In the genomic region with DNA sequence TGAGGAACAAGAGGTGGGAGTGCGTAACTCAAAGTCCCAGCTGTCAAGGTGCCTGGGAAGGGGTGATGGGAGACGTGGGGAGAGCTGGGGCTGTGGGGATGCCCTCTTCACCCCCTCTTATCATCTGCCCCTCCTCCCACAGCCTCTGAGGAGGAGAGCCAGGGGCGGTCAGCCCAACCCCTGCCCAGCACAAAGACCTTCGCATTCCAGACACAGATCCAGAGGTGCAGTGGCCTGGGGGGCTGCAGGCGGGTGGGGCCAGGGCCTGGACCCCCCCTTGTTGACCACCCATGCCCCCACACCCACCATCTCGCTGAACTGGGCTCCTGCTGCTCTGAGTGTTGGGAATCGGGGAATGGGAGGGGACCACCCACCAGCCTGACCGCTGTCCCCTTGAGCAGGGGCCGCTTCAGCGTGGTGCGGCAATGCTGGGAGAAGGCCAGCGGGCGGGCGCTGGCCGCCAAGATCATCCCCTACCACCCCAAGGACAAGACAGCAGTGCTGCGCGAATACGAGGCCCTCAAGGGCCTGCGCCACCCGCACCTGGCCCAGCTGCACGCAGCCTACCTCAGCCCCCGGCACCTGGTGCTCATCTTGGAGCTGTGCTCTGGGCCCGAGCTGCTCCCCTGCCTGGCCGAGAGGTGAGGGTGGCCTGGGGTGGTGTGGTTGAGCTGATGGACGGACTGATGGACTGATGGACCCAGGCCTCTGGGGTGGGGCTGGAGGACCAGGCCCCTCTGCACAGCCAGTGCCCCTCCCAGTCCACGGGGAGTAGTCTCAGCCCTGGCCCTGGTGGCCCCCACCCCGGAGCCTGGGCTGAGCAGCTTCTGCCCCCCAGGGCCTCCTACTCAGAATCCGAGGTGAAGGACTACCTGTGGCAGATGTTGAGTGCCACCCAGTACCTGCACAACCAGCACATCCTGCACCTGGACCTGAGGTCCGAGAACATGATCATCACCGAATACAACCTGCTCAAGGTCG, we compare ENCODE assay signal across 1 cellular context.
TF ChIP-seq lines count a peak whose summit lies in the region.

No MANE protein-coding gene starts in this region.

TF ChIP-seq in HCT116, 20 proteins besides CTCF, POLR2A, EP300 and RAD21:
- no peak for TF ChIP-seq EZH2 (IDR thresholded peaks at IDR 0.05)
- TF ChIP-seq, protein P1, sequence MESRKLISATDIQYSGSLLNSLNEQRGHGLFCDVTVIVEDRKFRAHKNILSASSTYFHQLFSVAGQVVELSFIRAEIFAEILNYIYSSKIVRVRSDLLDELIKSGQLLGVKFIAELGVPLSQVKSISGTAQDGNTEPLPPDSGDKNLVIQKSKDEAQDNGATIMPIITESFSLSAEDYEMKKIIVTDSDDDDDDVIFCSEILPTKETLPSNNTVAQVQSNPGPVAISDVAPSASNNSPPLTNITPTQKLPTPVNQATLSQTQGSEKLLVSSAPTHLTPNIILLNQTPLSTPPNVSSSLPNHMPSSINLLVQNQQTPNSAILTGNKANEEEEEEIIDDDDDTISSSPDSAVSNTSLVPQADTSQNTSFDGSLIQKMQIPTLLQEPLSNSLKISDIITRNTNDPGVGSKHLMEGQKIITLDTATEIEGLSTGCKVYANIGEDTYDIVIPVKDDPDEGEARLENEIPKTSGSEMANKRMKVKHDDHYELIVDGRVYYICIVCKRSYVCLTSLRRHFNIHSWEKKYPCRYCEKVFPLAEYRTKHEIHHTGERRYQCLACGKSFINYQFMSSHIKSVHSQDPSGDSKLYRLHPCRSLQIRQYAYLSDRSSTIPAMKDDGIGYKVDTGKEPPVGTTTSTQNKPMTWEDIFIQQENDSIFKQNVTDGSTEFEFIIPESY (IDR thresholded peaks at IDR 0.05; ENCODE audit: extremely low read depth, insufficient replicate concordance, low read length), result no peak
- no peak for TF ChIP-seq CBX3 (IDR thresholded peaks at IDR 0.05; ENCODE audit: low read depth)
- TF ChIP-seq, protein P2, sequence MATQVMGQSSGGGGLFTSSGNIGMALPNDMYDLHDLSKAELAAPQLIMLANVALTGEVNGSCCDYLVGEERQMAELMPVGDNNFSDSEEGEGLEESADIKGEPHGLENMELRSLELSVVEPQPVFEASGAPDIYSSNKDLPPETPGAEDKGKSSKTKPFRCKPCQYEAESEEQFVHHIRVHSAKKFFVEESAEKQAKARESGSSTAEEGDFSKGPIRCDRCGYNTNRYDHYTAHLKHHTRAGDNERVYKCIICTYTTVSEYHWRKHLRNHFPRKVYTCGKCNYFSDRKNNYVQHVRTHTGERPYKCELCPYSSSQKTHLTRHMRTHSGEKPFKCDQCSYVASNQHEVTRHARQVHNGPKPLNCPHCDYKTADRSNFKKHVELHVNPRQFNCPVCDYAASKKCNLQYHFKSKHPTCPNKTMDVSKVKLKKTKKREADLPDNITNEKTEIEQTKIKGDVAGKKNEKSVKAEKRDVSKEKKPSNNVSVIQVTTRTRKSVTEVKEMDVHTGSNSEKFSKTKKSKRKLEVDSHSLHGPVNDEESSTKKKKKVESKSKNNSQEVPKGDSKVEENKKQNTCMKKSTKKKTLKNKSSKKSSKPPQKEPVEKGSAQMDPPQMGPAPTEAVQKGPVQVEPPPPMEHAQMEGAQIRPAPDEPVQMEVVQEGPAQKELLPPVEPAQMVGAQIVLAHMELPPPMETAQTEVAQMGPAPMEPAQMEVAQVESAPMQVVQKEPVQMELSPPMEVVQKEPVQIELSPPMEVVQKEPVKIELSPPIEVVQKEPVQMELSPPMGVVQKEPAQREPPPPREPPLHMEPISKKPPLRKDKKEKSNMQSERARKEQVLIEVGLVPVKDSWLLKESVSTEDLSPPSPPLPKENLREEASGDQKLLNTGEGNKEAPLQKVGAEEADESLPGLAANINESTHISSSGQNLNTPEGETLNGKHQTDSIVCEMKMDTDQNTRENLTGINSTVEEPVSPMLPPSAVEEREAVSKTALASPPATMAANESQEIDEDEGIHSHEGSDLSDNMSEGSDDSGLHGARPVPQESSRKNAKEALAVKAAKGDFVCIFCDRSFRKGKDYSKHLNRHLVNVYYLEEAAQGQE (IDR thresholded peaks at IDR 0.05; ENCODE audit: low read depth), result no peak
- TF ChIP-seq SIN3A (IDR thresholded peaks at IDR 0.05; ENCODE audit: low read depth), result no peak
- no peak for TF ChIP-seq ELF1 (IDR thresholded peaks at IDR 0.05; ENCODE audit: borderline replicate concordance, low read depth)
- TF ChIP-seq TCF7L2 (IDR thresholded peaks at IDR 0.05; ENCODE audit: borderline replicate concordance, extremely low read depth, insufficient read depth, insufficient read length), result no peak
- TF ChIP-seq, protein P3, sequence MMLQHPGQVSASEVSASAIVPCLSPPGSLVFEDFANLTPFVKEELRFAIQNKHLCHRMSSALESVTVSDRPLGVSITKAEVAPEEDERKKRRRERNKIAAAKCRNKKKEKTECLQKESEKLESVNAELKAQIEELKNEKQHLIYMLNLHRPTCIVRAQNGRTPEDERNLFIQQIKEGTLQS (IDR thresholded peaks at IDR 0.05), result no peak
- TF ChIP-seq CEBPB (IDR thresholded peaks at IDR 0.05; ENCODE audit: low read depth), result no peak
